In the genomic region with DNA sequence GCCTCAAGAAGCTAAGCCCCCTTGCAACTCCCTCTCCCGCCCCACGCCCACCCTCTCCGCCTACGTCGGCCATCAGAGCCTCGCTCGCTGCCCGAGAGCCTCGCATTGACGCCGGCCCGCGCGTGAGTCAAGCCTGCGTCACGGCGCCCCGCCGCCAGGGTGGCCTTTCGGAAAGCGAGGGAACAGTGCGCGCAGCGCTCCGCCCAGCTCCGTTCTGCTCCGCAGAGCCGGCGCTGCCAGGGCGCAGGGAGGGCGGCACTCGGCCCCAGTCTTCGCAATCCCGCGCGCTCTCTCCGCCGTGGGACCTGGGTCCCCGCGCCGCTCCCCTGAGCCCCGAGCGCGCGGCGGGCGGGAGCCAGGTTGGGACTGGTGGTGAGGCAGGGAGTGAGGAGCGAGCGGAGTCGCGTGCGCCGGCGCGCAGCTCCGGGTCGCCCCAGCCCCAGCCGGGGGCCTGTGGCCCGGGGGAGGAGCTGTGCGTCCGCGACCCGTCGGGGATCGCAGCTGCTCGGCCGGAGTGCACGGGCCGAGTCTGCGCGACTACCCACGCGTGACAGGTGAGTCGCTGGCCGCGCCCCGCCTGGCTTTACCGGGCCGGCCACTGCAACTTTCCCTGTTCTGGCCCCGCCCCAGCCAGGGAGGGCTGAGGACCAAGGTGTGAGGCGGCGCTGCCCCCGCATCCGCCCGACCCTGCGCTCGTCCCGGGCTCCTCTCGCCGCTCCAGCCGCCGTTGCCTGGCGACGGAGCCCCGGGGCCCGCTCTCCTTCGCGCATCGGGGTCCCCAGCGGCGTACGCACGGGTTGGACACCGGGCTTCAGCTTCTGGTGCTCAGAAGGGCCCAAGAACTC, we compare ENCODE assay signal across 8 cellular contexts. TPM values are rescaled to one million over a fixed set of nuclear protein-coding genes. Genes with fewer than 3 reads are reported as not detected.
A peak's percentile ranks its signal among the peaks of the same experiment; 100 is the strongest.
DNase-seq lines count a peak whose midpoint lies in the region; ATAC-seq and TF ChIP-seq lines count a peak whose summit lies in the region.

TSS of gene SLC6A17 (plus strand) at position 165 of the 845 bp plus-strand sequence. CDS start 16,436 bp downstream, outside the sequence.

- no peaks in the 10 kb centered on the region for H3K9me3 ChIP-seq in AG04450 (ENCODE audit: control insufficient read depth, insufficient read depth, low read length)
- no peaks in the 10 kb centered on the region for H3K9me3 ChIP-seq in HCT116 (ENCODE audit: control insufficient read depth in 1 of 2, insufficient read depth in 1 of 2, low read depth in 1 of 2, low read length in 2 of 2)
- no peaks in the 10 kb centered on the region for H3K9me3 ChIP-seq in spleen

- TF ChIP-seq CTCF in AG04450 (IDR thresholded peaks at IDR 0.05; ENCODE audit: low read depth, low read length) (0 out of 2 replicates have a peak, but pooled peaks have one; percentile 5), HCT116 (IDR thresholded peaks at IDR 0.05 in 2 of 3, conservative IDR thresholded peaks at IDR 0.05 in 1 of 3; ENCODE audit: borderline replicate concordance in 1 of 3, insufficient read depth in 1 of 3, low read depth in 2 of 3, low read length in 2 of 3) (0 out of 6 replicates have a peak, but pooled peaks of 2 of the 3 experiments have one; percentile 4 to 23), foreskin keratinocyte (conservative IDR thresholded peaks at IDR 0.05) (peak; percentile 11), spleen (IDR thresholded peaks at IDR 0.05 in 8 of 11, conservative IDR thresholded peaks at IDR 0.05 in 3 of 11) (no peak)

- H3K27ac Mint-ChIP-seq in activated CD8-positive, alpha-beta memory T cell treated with anti-CD3 and anti-CD28 coated beads, Interleukin-2, amount 10 ng/mL, durations not matched to agents 7 days and 5 days, result no peak within 1 kb of the TSS

- no peaks in the 10 kb centered on the region for H3K36me3 Mint-ChIP-seq in activated CD8-positive, alpha-beta memory T cell treated with anti-CD3 and anti-CD28 coated beads, Interleukin-2, amount 10 ng/mL, durations not matched to agents 7 days and 5 days

- H3K9ac ChIP-seq in HCT116 (ENCODE audit: low read length), result peak within 1 kb of the TSS; percentile 76

- 1 to 2% (median 1%) methylated on average over 18 to 104 of the region's 104 CpGs for WGBS in spleen, 5 donors

- intact Hi-C loops in HCT116 (cut with micrococcal nuclease), result no loop called here
- intact Hi-C loops in spleen (cut with DNase I; ENCODE audit: low total_unique reads), result no loop called here

- peaks cover 43% of the 10 kb centered on the region for H3K27me3 Mint-ChIP-seq in activated CD8-positive, alpha-beta memory T cell treated with anti-CD3 and anti-CD28 coated beads, Interleukin-2, amount 10 ng/mL, durations not matched to agents 7 days and 5 days

- CTCF ChIA-PET in AG04450 (lab: Charles Lee) (interaction anchor here (0.5 to 1.4 kb wide), 3 partner anchors 62 to 95 kb away, joined by 3 to 11 read pairs (median 4); no protein-coding TSS in a partner anchor), HCT116 (lab: Charles Lee) (interaction anchor here (0.7 to 1.5 kb wide), 10 partner anchors 10 to 871 kb away, joined by 3 to 7 read pairs (median 4); no protein-coding TSS in a partner anchor)
- CTCF ChIA-PET in activated CD8-positive, alpha-beta memory T cell treated with anti-CD3 and anti-CD28 coated beads, Interleukin-2, amount 10 ng/mL, durations not matched to agents 7 days and 5 days (lab: Charles Lee), result interaction anchor here (1.0 kb wide), 1 partner anchor 69 kb away, joined by 3 read pairs; no protein-coding TSS in a partner anchor

- POLR2A ChIA-PET in AG04450 (lab: Yijun Ruan, JAX), result no interaction called here
- POLR2A ChIA-PET in HCT116 (lab: Charles Lee), result interaction anchor here (0.7 kb wide), 1 partner anchor 282 kb away, joined by 3 read pairs; no protein-coding TSS in a partner anchor

- BruUV-seq in HCT116 (replicated peaks; lab: Mats Ljungman, UMichigan), result no TSS peak

- H3K4me3 Mint-ChIP-seq in activated CD8-positive, alpha-beta memory T cell treated with anti-CD3 and anti-CD28 coated beads, Interleukin-2, amount 10 ng/mL, durations not matched to agents 7 days and 5 days, result no peak within 1 kb of the TSS

- H3K4me2 ChIP-seq in HCT116 (ENCODE audit: low read length), result peak within 1 kb of the TSS; percentile 89

- TF ChIP-seq POLR2A in HCT116 (IDR thresholded peaks at IDR 0.05; ENCODE audit: borderline replicate concordance, extremely low read depth, insufficient read depth, insufficient read length) (peak; percentile 60), spleen (IDR thresholded peaks at IDR 0.05) (no peak)

- peak within 1 kb of the TSS; percentile 39; the same call in 1 of the 2 replicates for H3K4me3 ChIP-seq in AG04450 (ENCODE audit: low read depth, low read length)
- H3K4me3 ChIP-seq in HCT116 (replicated peaks in 1 of 2; ENCODE audit: low read depth in 1 of 2, low read length in 2 of 2), result peak within 1 kb of the TSS; percentile 42 to 66
- peak within 1 kb of the TSS in 7 of 8 donors; percentile 15 to 58 (median 23) for H3K4me3 ChIP-seq in spleen

- H3K79me2 ChIP-seq in HCT116 (ENCODE audit: insufficient read depth, low read length), result peaks cover 17% of the 10 kb centered on the region; the same call in 1 of the 2 replicates

- RAD21 ChIA-PET in HCT116 (lab: Charles Lee; ENCODE audit: low non-redundant PET in 1 of 2, low total read pairs in 2 of 2, uncharacterized antibody in 2 of 2, unreplicated experiment in 2 of 2), result no interaction called here

- peak within 1 kb of the TSS; percentile 13 for H2AFZ ChIP-seq in HCT116 (ENCODE audit: low read depth, low read length, poor library complexity, severe bottlenecking)

- H3K27me3 ChIP-seq in AG04450 (ENCODE audit: control insufficient read depth, insufficient read depth, low read length), result peaks cover 19% of the 10 kb centered on the region
- H3K27me3 ChIP-seq in HCT116 (ENCODE audit: insufficient read depth, low read length), result peaks cover 17% of the 10 kb centered on the region; the same call in 1 of the 2 replicates
- peaks cover 86% of the 10 kb centered on the region for H3K27me3 ChIP-seq in foreskin keratinocyte
- H3K27me3 ChIP-seq in spleen (replicated peaks in 1 of 7), result peaks cover 0 to 100% (median 48%) of the 10 kb centered on the region in 7 donors

- no peaks in the 10 kb centered on the region for H3K9me3 Mint-ChIP-seq in activated CD8-positive, alpha-beta memory T cell treated with anti-CD3 and anti-CD28 coated beads, Interleukin-2, amount 10 ng/mL, durations not matched to agents 7 days and 5 days (ENCODE audit: low read depth)

- H3K4me1 Mint-ChIP-seq in activated CD8-positive, alpha-beta memory T cell treated with anti-CD3 and anti-CD28 coated beads, Interleukin-2, amount 10 ng/mL, durations not matched to agents 7 days and 5 days, result no peaks in the 10 kb centered on the region

- H3K9me2 ChIP-seq in HCT116 (ENCODE audit: insufficient read depth), result no peaks in the 10 kb centered on the region

- H3K27ac ChIP-seq in AG04450 (ENCODE audit: low read depth, low read length), result no peak within 1 kb of the TSS
- H3K27ac ChIP-seq in HCT116 (ENCODE audit: low read depth, low read length), result peak within 1 kb of the TSS; percentile 67
- H3K27ac ChIP-seq in foreskin keratinocyte, result no peak within 1 kb of the TSS
- H3K27ac ChIP-seq in spleen, result no peak within 1 kb of the TSS

- peak; percentile 96 for ATAC-seq in HCT116
- peak; percentile 45 for ATAC-seq in activated CD8-positive, alpha-beta memory T cell treated with anti-CD3 and anti-CD28 coated beads, Interleukin-2, amount 10 ng/mL, durations not matched to agents 7 days and 5 days
- ATAC-seq in foreskin keratinocyte, result peak; percentile 90
- no peak for ATAC-seq in GM18873 (IDR thresholded peaks at IDR 0.05; ENCODE audit: low FRiP score, unreplicated experiment)
- ATAC-seq in HG03469 (IDR thresholded peaks at IDR 0.05; ENCODE audit: unreplicated experiment), result no peak

- H3K4me1 ChIP-seq in HCT116 (ENCODE audit: control insufficient read depth in 1 of 2, insufficient read depth in 2 of 2, low read length in 2 of 2), result peaks cover 11 to 39% of the 10 kb centered on the region in 2 experiments
- H3K4me1 ChIP-seq in foreskin keratinocyte, result no peaks in the 10 kb centered on the region
- peaks cover 0 to 21% (median 19%) of the 10 kb centered on the region in 6 donors for H3K4me1 ChIP-seq in spleen

- DNase-seq in AG04450 (ENCODE audit: low read depth, low spot score), result no peak
- peak; percentile 65 for DNase-seq in HCT116 (ENCODE audit: low read depth, low spot score)
- DNase-seq in activated CD8-positive, alpha-beta memory T cell treated with anti-CD3 and anti-CD28 coated beads, Interleukin-2, amount 10 ng/mL, durations not matched to agents 7 days and 5 days, result no peak
- peak; percentile 12 to 52 for DNase-seq in foreskin keratinocyte
- peak; percentile 58 for DNase-seq in spleen
- DNase-seq in cerebellar nuclear complex (lab: John Stamatoyannopoulos, UW), result no peak

- TF ChIP-seq RAD21 in HCT116 (IDR thresholded peaks at IDR 0.05; ENCODE audit: low read depth), result no peak

- no peaks in the 10 kb centered on the region for H4K20me1 ChIP-seq in HCT116 (ENCODE audit: insufficient read depth)

- H3K36me3 ChIP-seq in HCT116 (ENCODE audit: control insufficient read depth in 1 of 2, insufficient read depth in 2 of 2, low read length in 2 of 2) (no peaks in the 10 kb centered on the region), spleen (no peaks in the 10 kb centered on the region)

TF ChIP-seq in HCT116, 20 proteins besides CTCF, POLR2A, EP300 and RAD21 (continues in another document):
- no peak for TF ChIP-seq YY1 (IDR thresholded peaks at IDR 0.05; ENCODE audit: extremely low read depth, insufficient replicate concordance, low read depth, low read length)
- peak; percentile 80 for TF ChIP-seq FOSL1 (IDR thresholded peaks at IDR 0.05; ENCODE audit: low read depth)
- peak; percentile 77 for TF ChIP-seq EGR1 (IDR thresholded peaks at IDR 0.05; ENCODE audit: low read depth)
- TF ChIP-seq EZH2phosphoT487 (IDR thresholded peaks at IDR 0.05; ENCODE audit: borderline replicate concordance), result no peak
- peak; percentile 84 for TF ChIP-seq POLR2AphosphoS5 (IDR thresholded peaks at IDR 0.05; ENCODE audit: low read depth, low read length)
- TF ChIP-seq ZFX (IDR thresholded peaks at IDR 0.05), result peak; percentile 75
- TF ChIP-seq TCF7L2 (IDR thresholded peaks at IDR 0.05; ENCODE audit: borderline replicate concordance, extremely low read depth, insufficient read depth, insufficient read length), result peak; percentile 40
- TF ChIP-seq SP1 (IDR thresholded peaks at IDR 0.05; ENCODE audit: low read depth), result peak; percentile 64

RNA-seq across cellular contexts. Expression of gene SLC6A17, which starts in this region (rescaled TPM):
- polyA plus RNA-seq in AG04450 (2011; rRNA removed), result 0.02 and 0.05 TPM in 2 replicates
- 0.17 and 0.23 TPM in 2 replicates for polyA minus RNA-seq in AG04450 (2011; rRNA and poly(A)+ RNA removed)
- 10.5 TPM for total RNA-seq in HCT116 (2021; ENCODE audit: unreplicated experiment)
- 9.6 and 11.0 TPM in 2 replicates for polyA plus RNA-seq in HCT116 (2012)
- total RNA-seq in activated CD8-positive, alpha-beta memory T cell treated with anti-CD3 and anti-CD28 coated beads, Interleukin-2, amount 10 ng/mL, durations not matched to agents 7 days and 5 days, result not detected
- 0.03 and 0.07 TPM in 2 replicates for total RNA-seq in foreskin keratinocyte
- 0.01 and 0.02 TPM in 2 replicates for polyA plus RNA-seq in foreskin keratinocyte
- total RNA-seq in spleen, result not detected
- polyA plus RNA-seq in spleen, result under 1 TPM in 2 of 3 donors, not detected in 1; under 0.01 to 0.02 TPM

Comparison
In these comparisons a context has a peak if more than half of its experiments do, and no peak if none do; other contexts are left out.
1. RNA of gene SLC6A17 (total RNA-seq): 10.5 TPM in HCT116 (single experiment); 0.03 to 0.07 TPM in foreskin keratinocyte, not detected in activated CD8-positive, alpha-beta memory T cell treated with anti-CD3 and anti-CD28 coated beads, Interleukin-2, amount 10 ng/mL, durations not matched to agents 7 days and 5 days and not detected in spleen; every median in the first group is over 10 times any median in the second.
2. Peak in ATAC-seq in activated CD8-positive, alpha-beta memory T cell treated with anti-CD3 and anti-CD28 coated beads, Interleukin-2, amount 10 ng/mL, durations not matched to agents 7 days and 5 days; RNA of the gene not detected or under 1 TPM.
3. Peak in DNase-seq and ATAC-seq in foreskin keratinocyte; RNA of the gene not detected or under 1 TPM.
4. Peak in DNase-seq and H3K4me3 ChIP-seq in spleen; RNA of the gene not detected or under 1 TPM.
5. CTCF ChIP-seq: peak in AG04450 (single experiment), HCT116 (2 of 3) and foreskin keratinocyte (single experiment); none in spleen (0 of 11).
6. Peak in every context shown above with its lines, with median percentiles within 50 percentile points of each other: H3K4me3 ChIP-seq.